In genomic region chr17:77373298-77374169, GRCh38 we compare ENCODE assay signal across 1 cellular context.
TF ChIP-seq lines count a peak whose summit lies in the region.

No MANE protein-coding gene starts in this region.

TF ChIP-seq in HepG2, 621 proteins besides CTCF, POLR2A, EP300 and RAD21 (continued from another document and continues in another):
- TF ChIP-seq MTERF4 (CRISPR knock-in tag; IDR thresholded peaks at IDR 0.05) (peak; percentile 6; the same call in 1 of the 2 replicates), ARNTL (CRISPR knock-in tag; IDR thresholded peaks at IDR 0.05) (peak; percentile 41; the same call in 1 of the 2 replicates), ZNF253 (CRISPR knock-in tag; IDR thresholded peaks at IDR 0.05; ENCODE audit: borderline replicate concordance) (no peak), ZNF770 (CRISPR knock-in tag; IDR thresholded peaks at IDR 0.05) (peak; percentile 9; the same call in 1 of the 2 replicates), DZIP1 (CRISPR knock-in tag; IDR thresholded peaks at IDR 0.05) (0 out of 2 replicates have a peak, but pooled peaks have one; percentile 3), ZNF407 (CRISPR knock-in tag; IDR thresholded peaks at IDR 0.05; ENCODE audit: not compliant biosample characterization) (peak; percentile 22), RELA (CRISPR knock-in tag; IDR thresholded peaks at IDR 0.05) (no peak), NFIC (IDR thresholded peaks at IDR 0.05; ENCODE audit: low read length) (no peak), ZNF33B (CRISPR knock-in tag; IDR thresholded peaks at IDR 0.05) (no peak), ZMAT5 (CRISPR knock-in tag; IDR thresholded peaks at IDR 0.05; ENCODE audit: borderline replicate concordance, low read depth) (no peak), GLMP (CRISPR knock-in tag; IDR thresholded peaks at IDR 0.05; ENCODE audit: borderline replicate concordance) (no peak), ZNF775 (CRISPR knock-in tag; IDR thresholded peaks at IDR 0.05; ENCODE audit: borderline replicate concordance) (no peak; the same call in 1 of the 2 replicates), ZNF235 (CRISPR knock-in tag; IDR thresholded peaks at IDR 0.05; ENCODE audit: borderline replicate concordance) (peak; percentile 69; the same call in 1 of the 2 replicates), ELF3 (CRISPR knock-in tag; IDR thresholded peaks at IDR 0.05) (0 out of 2 replicates have a peak, but pooled peaks have one; percentile 21), SRSF4 (IDR thresholded peaks at IDR 0.05; ENCODE audit: low read depth, low read length, poor library complexity, severe bottlenecking) (no peak), ZNF431 (CRISPR knock-in tag; IDR thresholded peaks at IDR 0.05; ENCODE audit: borderline replicate concordance, low read depth) (no peak), ZBTB2 (CRISPR knock-in tag; IDR thresholded peaks at IDR 0.05; ENCODE audit: low read depth) (0 out of 2 replicates have a peak, but pooled peaks have one; percentile 3), SSRP1 (CRISPR knock-in tag; IDR thresholded peaks at IDR 0.05) (0 out of 2 replicates have a peak, but pooled peaks have one; percentile 6), IRX3 (CRISPR knock-in tag; IDR thresholded peaks at IDR 0.05; ENCODE audit: borderline replicate concordance, low read depth) (0 out of 2 replicates have a peak, but pooled peaks have one; percentile 2), FOXO1 (CRISPR knock-in tag; IDR thresholded peaks at IDR 0.05) (peak; percentile 21; the same call in 1 of the 2 replicates), NR1H2 (CRISPR knock-in tag; IDR thresholded peaks at IDR 0.05; ENCODE audit: borderline replicate concordance, low read depth) (0 out of 2 replicates have a peak, but pooled peaks have one; percentile 15), SOX13 (IDR thresholded peaks at IDR 0.05) (no peak), SOX13 (CRISPR knock-in tag; conservative IDR thresholded peaks at IDR 0.05 in 1 of 2, IDR thresholded peaks at IDR 0.05 in 1 of 2) (0 out of 4 replicates have a peak, but pooled peaks of 1 of the 2 experiments have one; percentile 65), E2F1 (CRISPR knock-in tag; IDR thresholded peaks at IDR 0.05) (no peak), KLF16 (CRISPR knock-in tag; IDR thresholded peaks at IDR 0.05) (no peak), BCL3 (CRISPR knock-in tag; IDR thresholded peaks at IDR 0.05) (peak; percentile 14; the same call in 1 of the 2 replicates), HMGXB4 (CRISPR knock-in tag; IDR thresholded peaks at IDR 0.05; ENCODE audit: borderline replicate concordance in 1 of 2, low read depth in 1 of 2) (no peak; a peak in 1 of 4 replicates), SNAI1 (CRISPR knock-in tag; IDR thresholded peaks at IDR 0.05; ENCODE audit: borderline replicate concordance) (no peak), ZNF558 (CRISPR knock-in tag; IDR thresholded peaks at IDR 0.05; ENCODE audit: borderline replicate concordance) (0 out of 2 replicates have a peak, but pooled peaks have one; percentile 78), ZNF44 (CRISPR knock-in tag; IDR thresholded peaks at IDR 0.05) (0 out of 2 replicates have a peak, but pooled peaks have one; percentile 55), ZNF768 (CRISPR knock-in tag; IDR thresholded peaks at IDR 0.05) (0 out of 2 replicates have a peak, but pooled peaks have one; percentile 8), ZNF616 (CRISPR knock-in tag; IDR thresholded peaks at IDR 0.05; ENCODE audit: low read depth) (0 out of 2 replicates have a peak, but pooled peaks have one; percentile 9), TMF1 (CRISPR knock-in tag; IDR thresholded peaks at IDR 0.05; ENCODE audit: low read depth) (0 out of 2 replicates have a peak, but pooled peaks have one; percentile 10), JARID2 (CRISPR knock-in tag; IDR thresholded peaks at IDR 0.05; ENCODE audit: insufficient replicate concordance) (no peak)
